Comparison of ENCODE assay signal across 15 cellular contexts in the genomic region with DNA sequence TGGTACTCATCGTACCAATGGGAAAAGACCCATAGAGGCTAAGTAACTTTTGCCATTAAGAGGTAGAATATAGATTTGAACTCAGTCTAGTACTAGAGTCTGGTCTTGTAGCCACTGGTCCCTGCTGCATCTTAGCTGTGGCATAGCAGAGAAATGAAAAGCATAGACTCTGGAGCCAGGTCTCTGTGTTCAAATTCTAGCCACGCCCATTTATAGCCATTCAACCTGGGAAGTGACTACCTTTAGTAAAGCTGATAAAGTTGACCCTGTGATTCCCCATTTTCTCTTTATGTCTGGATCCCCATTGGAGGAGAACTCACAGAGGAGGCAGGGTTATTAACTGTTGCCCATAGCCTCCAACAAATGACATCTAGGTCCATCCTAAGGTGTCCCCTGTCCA.
DNase-seq lines count a peak whose midpoint lies in the region; ATAC-seq, FAIRE-seq and TF ChIP-seq lines count a peak whose summit lies in the region.
"Had no signal": no experiment of that assay in that cellular context is flagged by ENCODE, and none has a peak within 500 bp of the region (broad histone marks: within the 10 kb centered on the region; RNA-seq: fewer than 3 reads in every experiment).

No MANE protein-coding gene starts in this region.

- H3K27ac ChIP-seq in HCT116 (ENCODE audit: low read depth, low read length) (no peak overlapping the region), lung (ENCODE audit: low read depth in 1 of 2, low read length in 1 of 2) (peak overlapping the region; percentile 72), small intestine (ENCODE audit: low read depth in 1 of 2, low read length in 1 of 2) (peak overlapping the region; percentile 44 to 75)
- H3K27ac ChIP-seq: KMS-11 had no signal

- H3K36me3 ChIP-seq in HCT116 (ENCODE audit: control insufficient read depth in 1 of 2, insufficient read depth in 2 of 2, low read length in 2 of 2) (no peaks in the 10 kb centered on the region), lung (ENCODE audit: control insufficient read depth in 2 of 2, insufficient read depth in 2 of 2, low read length in 2 of 2) (no peaks in the 10 kb centered on the region), small intestine (ENCODE audit: control insufficient read depth in 2 of 2, insufficient read depth in 2 of 2, low read length in 2 of 2) (no peaks in the 10 kb centered on the region)

- H3K9me3 ChIP-seq in HCT116 (ENCODE audit: control insufficient read depth in 1 of 2, insufficient read depth in 1 of 2, low read depth in 1 of 2, low read length in 2 of 2) (no peaks in the 10 kb centered on the region), lung (ENCODE audit: control insufficient read depth in 2 of 2, insufficient read depth in 1 of 2, low read length in 1 of 2) (no peaks in the 10 kb centered on the region), small intestine (ENCODE audit: control insufficient read depth, low read depth) (no peaks in the 10 kb centered on the region)

- H3K27ac Mint-ChIP-seq in MCF 10A (ENCODE audit: low read depth, unreplicated experiment): peak overlapping the region; percentile 75
- H3K27ac Mint-ChIP-seq: activated CD4-positive, alpha-beta memory T cell treated with anti-CD3 and anti-CD28 coated beads for 36 hours; activated T-helper 1 cell treated with anti-CD3 and anti-CD28 coated beads, Interleukin-12 subunit alpha, Interleukin-12 subunit beta, Interleukin-2, Interleukin-4 antibody, amounts not matched to agents 30 ng/mL and 10 ng/mL and 1 ng/mL, durations not matched to agents 14 hours and 24 hours and 36 hours had no signal

- peaks cover 25% of the 10 kb centered on the region for H3K4me1 Mint-ChIP-seq in MCF 10A (ENCODE audit: insufficient read depth, unreplicated experiment)

- no peak overlapping the region for H3K4me3 Mint-ChIP-seq in MCF 10A (ENCODE audit: unreplicated experiment)
- H3K4me3 Mint-ChIP-seq: activated CD4-positive, alpha-beta memory T cell treated with anti-CD3 and anti-CD28 coated beads for 36 hours; activated T-helper 1 cell treated with anti-CD3 and anti-CD28 coated beads, Interleukin-12 subunit alpha, Interleukin-12 subunit beta, Interleukin-2, Interleukin-4 antibody, amounts not matched to agents 30 ng/mL and 10 ng/mL and 1 ng/mL, durations not matched to agents 14 hours and 24 hours and 36 hours had no signal

- no peak for TF ChIP-seq CTCF in HCT116 (IDR thresholded peaks at IDR 0.05 in 2 of 3, conservative IDR thresholded peaks at IDR 0.05 in 1 of 3; ENCODE audit: borderline replicate concordance in 1 of 3, insufficient read depth in 1 of 3, low read depth in 2 of 3, low read length in 2 of 3)
- TF ChIP-seq CTCF in MCF 10A (IDR thresholded peaks at IDR 0.05; ENCODE audit: unreplicated experiment): no peak
- no peak for TF ChIP-seq CTCF in lung (IDR thresholded peaks at IDR 0.05; ENCODE audit: control extremely low read depth, extremely low read depth)

- H2AFZ ChIP-seq in HCT116 (ENCODE audit: low read depth, low read length, poor library complexity, severe bottlenecking): peak overlapping the region; percentile 62

- TF ChIP-seq POLR2A in HCT116 (IDR thresholded peaks at IDR 0.05; ENCODE audit: borderline replicate concordance, extremely low read depth, insufficient read depth, insufficient read length): no peak

- H3K9me3 Mint-ChIP-seq in MCF 10A (ENCODE audit: unreplicated experiment): no peaks in the 10 kb centered on the region

- H3K36me3 Mint-ChIP-seq in MCF 10A (ENCODE audit: insufficient read depth, unreplicated experiment): no peaks in the 10 kb centered on the region
- H3K36me3 Mint-ChIP-seq: activated CD4-positive, alpha-beta memory T cell treated with anti-CD3 and anti-CD28 coated beads for 36 hours had no signal

- H3K4me3 ChIP-seq in HCT116 (replicated peaks in 1 of 2; ENCODE audit: low read depth in 1 of 2, low read length in 2 of 2) (no peak overlapping the region), lung (no peak overlapping the region), small intestine (ENCODE audit: low read depth in 1 of 2, low read length in 2 of 2) (no peak overlapping the region)

- intact Hi-C loops in HCT116 (cut with micrococcal nuclease): no loop called here
- intact Hi-C loops in MCF 10A (cut with micrococcal nuclease): no loop called here

- H3K27me3 ChIP-seq in HCT116 (ENCODE audit: insufficient read depth, low read length) (no peaks in the 10 kb centered on the region), lung (ENCODE audit: control insufficient read depth, insufficient read depth) (no peaks in the 10 kb centered on the region), small intestine (ENCODE audit: control insufficient read depth in 2 of 2, insufficient read depth in 2 of 2, low read length in 2 of 2) (no peaks in the 10 kb centered on the region)

- H3K4me1 ChIP-seq in HCT116 (ENCODE audit: control insufficient read depth in 1 of 2, insufficient read depth in 2 of 2, low read length in 2 of 2) (peaks cover 4 to 9% of the 10 kb centered on the region in 2 experiments), lung (ENCODE audit: control insufficient read depth in 2 of 2, insufficient read depth in 2 of 2, low read length in 2 of 2) (peaks cover 9 to 16% of the 10 kb centered on the region in 2 donors), small intestine (ENCODE audit: control insufficient read depth in 2 of 2, insufficient read depth in 1 of 2, low read depth in 1 of 2, low read length in 1 of 2) (peaks cover 5 to 6% of the 10 kb centered on the region in 2 donors)

- FAIRE-seq in small intestine (lab: Jason Lieb, UNC): no peak
- FAIRE-seq: TTC549 had no signal

- H3K9ac ChIP-seq in HCT116 (ENCODE audit: low read length): no peak overlapping the region
- H3K9ac ChIP-seq: KMS-11 had no signal

- RAD21 ChIA-PET in HCT116 (lab: Charles Lee; ENCODE audit: low non-redundant PET in 1 of 2, low total read pairs in 2 of 2, uncharacterized antibody in 2 of 2, unreplicated experiment in 2 of 2): no interaction called here

- CTCF ChIA-PET in HCT116 (lab: Charles Lee): interaction anchor here (1.3 kb wide), 1 partner anchor 13 kb away, joined by 3 read pairs; no protein-coding TSS in a partner anchor
- CTCF ChIA-PET in MCF 10A (lab: Yijun Ruan, JAX): interaction anchor here (0.8 to 1.4 kb wide), 5 partner anchors 9 to 49 kb away, joined by 3 read pairs; no protein-coding TSS in a partner anchor

- no peaks in the 10 kb centered on the region for H3K27me3 Mint-ChIP-seq in MCF 10A (ENCODE audit: insufficient read depth, unreplicated experiment)
- H3K27me3 Mint-ChIP-seq: activated CD4-positive, alpha-beta memory T cell treated with anti-CD3 and anti-CD28 coated beads for 36 hours had no signal

- no peaks in the 10 kb centered on the region for H3K9me2 ChIP-seq in HCT116 (ENCODE audit: insufficient read depth)

- H3K4me2 ChIP-seq in HCT116 (ENCODE audit: low read length): no peak overlapping the region
- H3K4me2 ChIP-seq: KMS-11 had no signal

- no peak for DNase-seq in HCT116 (ENCODE audit: low read depth, low spot score)
- no peak for DNase-seq in MCF 10A (ENCODE audit: unreplicated experiment)
- DNase-seq in lung (ENCODE audit: low spot score): no peak
- DNase-seq in small intestine: peak; percentile 64
- no peak for DNase-seq in Kasumi-1 (lab: John Stamatoyannopoulos, UW)
- DNase-seq in NCI-H146 treated with DMSO at 0.1 percent for 48 hours (lab: John Stamatoyannopoulos, UW; ENCODE audit: unreplicated experiment): no peak
- no peak for DNase-seq in NCI-H526 treated with DMSO at 0.1 percent for 48 hours (lab: John Stamatoyannopoulos, UW)
- DNase-seq: activated CD4-positive, alpha-beta memory T cell treated with anti-CD3 and anti-CD28 coated beads for 36 hours; amygdala; COR-L47; NCI-H1417 had no signal

- BruUV-seq in HCT116 (replicated peaks; lab: Mats Ljungman, UMichigan): no TSS peak
- BruUV-seq in MCF 10A (replicated peaks; lab: Mats Ljungman, UMichigan): no TSS peak

- TF ChIP-seq RAD21 in HCT116 (IDR thresholded peaks at IDR 0.05; ENCODE audit: low read depth): no peak

- 95 to 96% methylated on average over 2 of the region's 2 CpGs for WGBS in lung, 2 donors
- WGBS in small intestine, 3 donors: 89 to 91% (median 90%) methylated on average over 2 of the region's 2 CpGs

- H4K20me1 ChIP-seq in HCT116 (ENCODE audit: insufficient read depth): no peaks in the 10 kb centered on the region

- ATAC-seq in HCT116 (no peak), lung (ENCODE audit: insufficient read depth, low FRiP score) (no peak), HG03565 (IDR thresholded peaks at IDR 0.05; ENCODE audit: unreplicated experiment) (no peak)

- H3K79me2 ChIP-seq in HCT116 (ENCODE audit: insufficient read depth, low read length): no peaks in the 10 kb centered on the region

- POLR2A ChIA-PET in HCT116 (lab: Charles Lee) (no interaction called here), MCF 10A (lab: Yijun Ruan, JAX) (interaction anchor here (1.0 kb wide), 1 partner anchor 43 kb away, joined by 7 read pairs; no protein-coding TSS in a partner anchor)

TF ChIP-seq in HCT116, 20 proteins besides CTCF, POLR2A, EP300 and RAD21 (continues in another document):
- no peak for TF ChIP-seq ZNF274 (IDR thresholded peaks at IDR 0.05; ENCODE audit: low read depth, low read length)
- no peak for TF ChIP-seq YY1 (IDR thresholded peaks at IDR 0.05; ENCODE audit: extremely low read depth, insufficient replicate concordance, low read depth, low read length)
- TF ChIP-seq, protein P1, sequence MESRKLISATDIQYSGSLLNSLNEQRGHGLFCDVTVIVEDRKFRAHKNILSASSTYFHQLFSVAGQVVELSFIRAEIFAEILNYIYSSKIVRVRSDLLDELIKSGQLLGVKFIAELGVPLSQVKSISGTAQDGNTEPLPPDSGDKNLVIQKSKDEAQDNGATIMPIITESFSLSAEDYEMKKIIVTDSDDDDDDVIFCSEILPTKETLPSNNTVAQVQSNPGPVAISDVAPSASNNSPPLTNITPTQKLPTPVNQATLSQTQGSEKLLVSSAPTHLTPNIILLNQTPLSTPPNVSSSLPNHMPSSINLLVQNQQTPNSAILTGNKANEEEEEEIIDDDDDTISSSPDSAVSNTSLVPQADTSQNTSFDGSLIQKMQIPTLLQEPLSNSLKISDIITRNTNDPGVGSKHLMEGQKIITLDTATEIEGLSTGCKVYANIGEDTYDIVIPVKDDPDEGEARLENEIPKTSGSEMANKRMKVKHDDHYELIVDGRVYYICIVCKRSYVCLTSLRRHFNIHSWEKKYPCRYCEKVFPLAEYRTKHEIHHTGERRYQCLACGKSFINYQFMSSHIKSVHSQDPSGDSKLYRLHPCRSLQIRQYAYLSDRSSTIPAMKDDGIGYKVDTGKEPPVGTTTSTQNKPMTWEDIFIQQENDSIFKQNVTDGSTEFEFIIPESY (IDR thresholded peaks at IDR 0.05; ENCODE audit: extremely low read depth, insufficient replicate concordance, low read length): no peak
- TF ChIP-seq EZH2 (IDR thresholded peaks at IDR 0.05): no peak
- no peak for TF ChIP-seq JUND (IDR thresholded peaks at IDR 0.05)
- no peak for TF ChIP-seq POLR2AphosphoS5 (IDR thresholded peaks at IDR 0.05; ENCODE audit: low read depth, low read length)
- no peak for TF ChIP-seq ZFX (IDR thresholded peaks at IDR 0.05)
- no peak for TF ChIP-seq TCF7L2 (IDR thresholded peaks at IDR 0.05; ENCODE audit: borderline replicate concordance, extremely low read depth, insufficient read depth, insufficient read length)
- no peak for TF ChIP-seq FOSL1 (IDR thresholded peaks at IDR 0.05; ENCODE audit: low read depth)
- no peak for TF ChIP-seq ELF1 (IDR thresholded peaks at IDR 0.05; ENCODE audit: borderline replicate concordance, low read depth)
